1 cellular context compared by ENCODE assay signal in genomic region chr4:167221074-167221473, GRCh38.
TF ChIP-seq lines count a peak whose summit lies in the region.

No MANE protein-coding gene starts in this region.

TF ChIP-seq in GM12878, 131 proteins besides CTCF, POLR2A, EP300 and RAD21 (continued from another document):
- TF ChIP-seq CUX1 (IDR thresholded peaks at IDR 0.05; ENCODE audit: insufficient replicate concordance, low read depth, low read length), result no peak
- TF ChIP-seq SUPT20H (IDR thresholded peaks at IDR 0.05; ENCODE audit: borderline replicate concordance, control insufficient read depth, low read depth, low read length), result no peak
- TF ChIP-seq ZBTB4 (CRISPR knock-in tag; IDR thresholded peaks at IDR 0.05), result no peak
- TF ChIP-seq BCL3 (IDR thresholded peaks at IDR 0.05; ENCODE audit: borderline replicate concordance, insufficient read depth, low read depth, low read length, poor library complexity, severe bottlenecking), result no peak
- no peak for TF ChIP-seq SPI1 (IDR thresholded peaks at IDR 0.05; ENCODE audit: borderline replicate concordance, insufficient read depth, low read depth, low read length)
- no peak for TF ChIP-seq YY1 (IDR thresholded peaks at IDR 0.05; ENCODE audit: low read depth, low read length)
- no peak for TF ChIP-seq POLR2AphosphoS5 (IDR thresholded peaks at IDR 0.05; ENCODE audit: low read length)
- no peak for TF ChIP-seq STAT3 (IDR thresholded peaks at IDR 0.05; ENCODE audit: low read depth, low read length)
- TF ChIP-seq PRDM15 (CRISPR knock-in tag; IDR thresholded peaks at IDR 0.05), result no peak
- TF ChIP-seq BCLAF1 (IDR thresholded peaks at IDR 0.05), result no peak
- TF ChIP-seq NFXL1 (IDR thresholded peaks at IDR 0.05; ENCODE audit: borderline replicate concordance), result no peak
- no peak for TF ChIP-seq HDGF (IDR thresholded peaks at IDR 0.05)
- TF ChIP-seq RB1 (IDR thresholded peaks at IDR 0.05; ENCODE audit: borderline replicate concordance), result no peak
TF ChIP-seq in GM12878: peak in this region for 0.
